ENCODE assay signal across 17 cellular contexts in genomic region chr2:173326806-173327205, GRCh38. TPM values are rescaled to one million over a fixed set of nuclear protein-coding genes. Genes with fewer than 3 reads are reported as not detected.
DNase-seq lines count a peak whose midpoint lies in the region; ATAC-seq, FAIRE-seq and TF ChIP-seq lines count a peak whose summit lies in the region.
"Had no signal": no experiment of that assay in that cellular context is flagged by ENCODE, and none has a peak within 500 bp of the region (broad histone marks: within the 10 kb centered on the region; RNA-seq: fewer than 3 reads in every experiment).

No MANE protein-coding gene starts in this region.

- in situ Hi-C loops in GM13976 (cut with MboI; ENCODE audit: low sequenced_read_pairs, unreplicated experiment): no loop called here

- no peak for TF ChIP-seq CTCF in fibroblast of villous mesenchyme (IDR thresholded peaks at IDR 0.05; ENCODE audit: insufficient read depth, low read depth, low read length)
- no peak for TF ChIP-seq CTCF in GM13976 (IDR thresholded peaks at IDR 0.05; ENCODE audit: borderline replicate concordance, control extremely low read depth, extremely low read depth, insufficient read depth, missing control alignments)

- peak; percentile 66 for DNase-seq in AG08395 (ENCODE audit: low spot score)
- DNase-seq in GM03348 (ENCODE audit: low spot score): peak; percentile 11
- peak; percentile 6 for DNase-seq in RPMI7951 (ENCODE audit: low read depth)
- DNase-seq in fibroblast of villous mesenchyme (ENCODE audit: low read depth): peak; percentile 5
- no peak for DNase-seq in GM12891 (ENCODE audit: insufficient read length, low spot score)
- no peak for DNase-seq in GM13976 (ENCODE audit: low spot score)
- DNase-seq in activated CD8-positive, alpha-beta memory T cell treated with anti-CD3 and anti-CD28 coated beads, Interleukin-2, amount 50 U/mL, for 48 hours: no peak
- DNase-seq: BE2C; CD8-positive, alpha-beta T cell; DND-41; KG1; NCI-H1092; SHP77 had no signal

- no peak for TF ChIP-seq POLR2A in GM12891 (IDR thresholded peaks at IDR 0.05; ENCODE audit: low read depth, low read length)

- FAIRE-seq in GM12891 (lab: Jason Lieb, UNC): no peak
- FAIRE-seq: A549, D721Med had no signal

- no peak for ATAC-seq in HG02885 (IDR thresholded peaks at IDR 0.05; ENCODE audit: poor library complexity, unreplicated experiment)
- ATAC-seq: A549; CD8-positive, alpha-beta T cell; Panc1 had no signal

- H3K4me3 ChIP-seq in fibroblast of villous mesenchyme (ENCODE audit: low read depth, low read length): no peak overlapping the region
- H3K4me3 ChIP-seq: A549 had no signal

TF ChIP-seq in GM12891, 5 proteins besides CTCF, POLR2A, EP300 and RAD21:
- TF ChIP-seq POLR2AphosphoS5 (IDR thresholded peaks at IDR 0.05; ENCODE audit: low read depth, low read length) (no peak), SPI1 (IDR thresholded peaks at IDR 0.05; ENCODE audit: low read depth, low read length) (no peak), TAF1 (IDR thresholded peaks at IDR 0.05; ENCODE audit: low read depth, low read length) (no peak), POU2F2 (IDR thresholded peaks at IDR 0.05; ENCODE audit: low read depth, low read length) (no peak), PAX5 (IDR thresholded peaks at IDR 0.05; ENCODE audit: insufficient read depth, low read length, severe bottlenecking) (no peak)

RNA-seq across cellular contexts. Expression of gene CDCA7, which starts 27.9 kb away (rescaled TPM):
- total RNA-seq in RPMI7951 (2014; rRNA removed; shearing (Covaris generic)): 21.4 and 28.8 TPM in 2 replicates
- 5.5 and 5.6 TPM in 2 replicates for total RNA-seq in fibroblast of villous mesenchyme
- polyA plus RNA-seq in GM12891 (2012; ENCODE audit: low read depth, missing spikeins): 17.7 TPM

Comparison
In these comparisons a context has a peak if more than half of its experiments do, and no peak if none do; other contexts are left out.
1. DNase-seq: peak in AG08395 (single experiment), GM03348 (single experiment), RPMI7951 (single experiment) and fibroblast of villous mesenchyme (single experiment); none in GM12891 (single experiment), GM13976 (single experiment) and activated CD8-positive, alpha-beta memory T cell treated with anti-CD3 and anti-CD28 coated beads, Interleukin-2, amount 50 U/mL, for 48 hours (single experiment).